Comparison of ENCODE assay signal across 14 cellular contexts in genomic region chr2:51014722-51015121, GRCh38. TPM values are rescaled to one million over a fixed set of nuclear protein-coding genes. Genes with fewer than 3 reads are reported as not detected.
DNase-seq lines count a peak whose midpoint lies in the region; ATAC-seq and TF ChIP-seq lines count a peak whose summit lies in the region.
"Had no signal": no experiment of that assay in that cellular context is flagged by ENCODE, and none has a peak within 500 bp of the region (broad histone marks: within the 10 kb centered on the region; RNA-seq: fewer than 3 reads in every experiment).

No MANE protein-coding gene starts in this region.

- peaks cover 62% of the 10 kb centered on the region for H3K4me1 ChIP-seq in GM23338 (ENCODE audit: insufficient read depth)
- H3K4me1 ChIP-seq: A549 had no signal

- no peak for ATAC-seq in GM23338
- ATAC-seq in WTC11 = no peak
- ATAC-seq in naive thymus-derived CD8-positive, alpha-beta T cell = no peak
- ATAC-seq: A549; CD8-positive, alpha-beta T cell; HCT116 had no signal

- no peak overlapping the region for H3K4me3 Mint-ChIP-seq in GM23338
- H3K4me3 Mint-ChIP-seq in WTC11 = no peak overlapping the region
- H3K4me3 Mint-ChIP-seq in nephron progenitor cell = no peak overlapping the region
- no peak overlapping the region for H3K4me3 Mint-ChIP-seq in naive thymus-derived CD8-positive, alpha-beta T cell
- H3K4me3 Mint-ChIP-seq: CD14-positive monocyte; CD8-positive, alpha-beta T cell had no signal

- TF ChIP-seq CTCF in GM23338 (conservative IDR thresholded peaks at IDR 0.05; ENCODE audit: low read depth in 2 of 2) (no peak), WTC11 (IDR thresholded peaks at IDR 0.05) (no peak), nephron progenitor cell (IDR thresholded peaks at IDR 0.05) (no peak)

- DNase-seq in GM23338 (ENCODE audit: low spot score) (no peak), WTC11 (ENCODE audit: low spot score) (no peak), nephron progenitor cell (no peak), NOMO-1 treated with dmso at 0.1 percent for 144 hours (lab: John Stamatoyannopoulos, UW; ENCODE audit: unreplicated experiment) (no peak), C1 segment of cervical spinal cord (lab: John Stamatoyannopoulos, UW) (no peak)
- DNase-seq in naive thymus-derived CD8-positive, alpha-beta T cell = no peak
- DNase-seq in stimulated activated CD4-positive, alpha-beta T cell treated with anti-CD3 and anti-CD28 coated beads, Interleukin-4, amount 100 ng/mL, for 1 hour = no peak
- DNase-seq: BE2C; CD8-positive, alpha-beta T cell; COR-L47; GDM1 had no signal

- POLR2A ChIA-PET in WTC11 (lab: Charles Lee) = no interaction called here
- POLR2A ChIA-PET in naive thymus-derived CD8-positive, alpha-beta T cell (lab: Charles Lee) = no interaction called here

- CTCF ChIA-PET in WTC11 (lab: Charles Lee) = interaction anchor here (1.1 kb wide), 1 partner anchor 17 kb away, joined by 3 read pairs; the partner anchor contains the start of gene NRXN1

- H3K9me3 Mint-ChIP-seq in GM23338 (peaks cover 13% of the 10 kb centered on the region; the same call in 2 of the 3 replicates), WTC11 (peaks cover 12% of the 10 kb centered on the region), nephron progenitor cell (peaks cover 16% of the 10 kb centered on the region)
- peaks cover 0 to 46% (median 9%) of the 10 kb centered on the region in 9 donors for H3K9me3 Mint-ChIP-seq in naive thymus-derived CD8-positive, alpha-beta T cell

- no peaks in the 10 kb centered on the region for H3F3A ChIP-seq in GM23338 (replicated peaks; ENCODE audit: low read depth)

- H3K4me3 ChIP-seq in GM23338 = no peak overlapping the region
- H3K4me3 ChIP-seq: A549 had no signal

- H3K27me3 ChIP-seq in GM23338 (ENCODE audit: insufficient read depth) = no peaks in the 10 kb centered on the region
- H3K27me3 ChIP-seq: BE2C had no signal

- peaks cover 48% of the 10 kb centered on the region for H3K79me2 ChIP-seq in GM23338 (replicated peaks; ENCODE audit: insufficient read depth)

- no peaks in the 10 kb centered on the region; the same call in 1 of the 2 replicates for H3K36me3 ChIP-seq in GM23338 (ENCODE audit: insufficient read depth)
- H3K36me3 ChIP-seq: BE2C had no signal

- H3K9me2 ChIP-seq in GM23338 (ENCODE audit: insufficient read depth) = no peaks in the 10 kb centered on the region

- H3K27ac Mint-ChIP-seq in GM23338 (peak overlapping the region; percentile 50), WTC11 (peak overlapping the region; percentile 28), nephron progenitor cell (peak overlapping the region; percentile 90)
- H3K27ac Mint-ChIP-seq in naive thymus-derived CD8-positive, alpha-beta T cell = no peak overlapping the region
- H3K27ac Mint-ChIP-seq: CD14-positive monocyte; CD8-positive, alpha-beta T cell had no signal

- no peak overlapping the region for H3K27ac ChIP-seq in GM23338 (ENCODE audit: low read depth)
- H3K27ac ChIP-seq: A549 had no signal

- H2AFZ ChIP-seq in GM23338 = no peak overlapping the region

- H3K4me1 Mint-ChIP-seq in GM23338 (peaks cover 62% of the 10 kb centered on the region), WTC11 (peaks cover 65% of the 10 kb centered on the region), nephron progenitor cell (peaks cover 46% of the 10 kb centered on the region)
- H3K4me1 Mint-ChIP-seq in naive thymus-derived CD8-positive, alpha-beta T cell = no peaks in the 10 kb centered on the region

- peaks cover 14% of the 10 kb centered on the region; the same call in 2 of the 3 replicates for H3K36me3 Mint-ChIP-seq in GM23338 (ENCODE audit: low read depth)
- H3K36me3 Mint-ChIP-seq in WTC11 = peaks cover 12% of the 10 kb centered on the region
- H3K36me3 Mint-ChIP-seq in nephron progenitor cell (ENCODE audit: low read depth) = peaks cover 7% of the 10 kb centered on the region
- H3K36me3 Mint-ChIP-seq in naive thymus-derived CD8-positive, alpha-beta T cell = no peaks in the 10 kb centered on the region
- H3K36me3 Mint-ChIP-seq: CD14-positive monocyte; CD8-positive, alpha-beta T cell had no signal

- H3K4me2 ChIP-seq in GM23338 = no peak overlapping the region
- H3K4me2 ChIP-seq: A549 had no signal

- H3K27me3 Mint-ChIP-seq in GM23338 (ENCODE audit: insufficient read depth, low read depth, poor library complexity) = no peaks in the 10 kb centered on the region
- H3K27me3 Mint-ChIP-seq in WTC11 (ENCODE audit: low read depth) = no peaks in the 10 kb centered on the region; the same call in 1 of the 2 replicates
- no peaks in the 10 kb centered on the region for H3K27me3 Mint-ChIP-seq in nephron progenitor cell (ENCODE audit: low read depth, poor library complexity)
- no peaks in the 10 kb centered on the region for H3K27me3 Mint-ChIP-seq in naive thymus-derived CD8-positive, alpha-beta T cell

- H4K20me1 ChIP-seq in GM23338 (replicated peaks; ENCODE audit: insufficient read depth) = no peaks in the 10 kb centered on the region

TF ChIP-seq in GM23338, 12 proteins besides CTCF, POLR2A, EP300 and RAD21 (continues in another document):
- no peak for TF ChIP-seq JUNB (IDR thresholded peaks at IDR 0.05; ENCODE audit: unreplicated experiment)
- TF ChIP-seq ZNF331 (CRISPR knock-in tag; IDR thresholded peaks at IDR 0.05; ENCODE audit: low read depth) = no peak
- TF ChIP-seq POLR2AphosphoS5 (IDR thresholded peaks at IDR 0.05; ENCODE audit: low read depth) = no peak
- TF ChIP-seq EZH2 (IDR thresholded peaks at IDR 0.05; ENCODE audit: low read depth, unreplicated experiment) = no peak
- TF ChIP-seq REST (IDR thresholded peaks at IDR 0.05; ENCODE audit: unreplicated experiment) = no peak
- TF ChIP-seq ZNF114 (CRISPR knock-in tag; IDR thresholded peaks at IDR 0.05) = no peak

TF ChIP-seq in WTC11, 78 proteins besides CTCF, POLR2A, EP300 and RAD21:
- TF ChIP-seq ZNF416 (CRISPR knock-in tag; IDR thresholded peaks at IDR 0.05) (no peak), ZNF263 (CRISPR knock-in tag; IDR thresholded peaks at IDR 0.05; ENCODE audit: low read depth) (no peak), ZNF396 (CRISPR knock-in tag; IDR thresholded peaks at IDR 0.05; ENCODE audit: borderline replicate concordance) (no peak), ZNF121 (CRISPR knock-in tag; IDR thresholded peaks at IDR 0.05) (no peak), MXD4 (CRISPR knock-in tag; IDR thresholded peaks at IDR 0.05; ENCODE audit: borderline replicate concordance) (no peak)

RNA-seq across cellular contexts. Expression of gene NRXN1, which starts 17.2 kb away (rescaled TPM):
- 34.6 and 41.3 TPM in 2 replicates for total RNA-seq in GM23338 (2014; rRNA removed; shearing (Covaris generic))
- polyA plus RNA-seq in GM23338 (2016; fragmentation: Nextera tagmentation; extraction: Ambion mirVana) = 21.0 and 25.7 TPM in 2 replicates
- 17.9 to 19.5 TPM (median 19.3 TPM) in 3 replicates for total RNA-seq in WTC11 (2021)
- not detected for total RNA-seq in naive thymus-derived CD8-positive, alpha-beta T cell
- polyA plus RNA-seq in naive thymus-derived CD8-positive, alpha-beta T cell = not detected
- total RNA-seq: CD8-positive, alpha-beta T cell had no signal
- polyA plus RNA-seq: A549, CD14-positive monocyte had no signal

Comparison
In these comparisons a context has a peak if more than half of its experiments do, and no peak if none do; other contexts are left out.
1. H3K27ac Mint-ChIP-seq: peak in GM23338 (single experiment), WTC11 (single experiment) and nephron progenitor cell (single experiment); none in naive thymus-derived CD8-positive, alpha-beta T cell (0 of 10).
2. RNA of gene NRXN1, which starts 17.2 kb away (total RNA-seq): 34.6 to 41.3 TPM in GM23338 and 17.9 to 19.5 TPM in WTC11; not detected in naive thymus-derived CD8-positive, alpha-beta T cell; every median in the first group is over 10 times any median in the second.